In genomic region chr4:1984406-1985191, GRCh38 we compare ENCODE assay signal across 10 cellular contexts. TPM values are rescaled to one million over a fixed set of nuclear protein-coding genes. Genes with fewer than 3 reads are reported as not detected.
DNase-seq lines count a peak whose midpoint lies in the region; ATAC-seq, FAIRE-seq and TF ChIP-seq lines count a peak whose summit lies in the region.
"Had no signal": no experiment of that assay in that cellular context is flagged by ENCODE, and none has a peak within 500 bp of the region (broad histone marks: within the 10 kb centered on the region; RNA-seq: fewer than 3 reads in every experiment).

No MANE protein-coding gene starts in this region.

- H3K27me3 ChIP-seq in A673 (replicated peaks; ENCODE audit: insufficient read depth, low read depth, low read length, poor library complexity) (no peaks in the 10 kb centered on the region), SK-N-SH (ENCODE audit: insufficient read depth) (no peaks in the 10 kb centered on the region), HepG2 (ENCODE audit: control insufficient read depth in 1 of 2, insufficient read depth in 2 of 2, low read length in 2 of 2) (no peaks in the 10 kb centered on the region)

- no peaks in the 10 kb centered on the region for H3K4me1 Mint-ChIP-seq in CD14-positive monocyte

- no peak overlapping the region for H3K4me3 Mint-ChIP-seq in CD14-positive monocyte

- TF ChIP-seq EP300 in SK-N-SH (IDR thresholded peaks at IDR 0.05; ENCODE audit: borderline replicate concordance in 1 of 2, low read depth in 1 of 2, low read length in 1 of 2), result peak in 1 of 2 experiments; percentile 50; a peak in 2 of 4 replicates
- TF ChIP-seq EP300 in HepG2 (IDR thresholded peaks at IDR 0.05; ENCODE audit: low read depth in 2 of 2, low read length in 2 of 2), result no peak
- TF ChIP-seq EP300 in HepG2 (CRISPR knock-in tag; IDR thresholded peaks at IDR 0.05; ENCODE audit: borderline replicate concordance), result no peak

- H3K9me2 ChIP-seq in SK-N-SH, result no peaks in the 10 kb centered on the region

- TF ChIP-seq POLR2A in HepG2 (IDR thresholded peaks at IDR 0.05; ENCODE audit: insufficient read depth in 1 of 2, low read depth in 2 of 2, low read length in 2 of 2), result no peak

- H3K79me2 ChIP-seq in SK-N-SH (ENCODE audit: insufficient read depth), result no peaks in the 10 kb centered on the region
- H3K79me2 ChIP-seq in HepG2 (ENCODE audit: insufficient read depth, low read length), result no peaks in the 10 kb centered on the region

- no TSS peak for BruUV-seq in A673 (replicated peaks; lab: Mats Ljungman, UMichigan)
- no TSS peak for BruUV-seq in HepG2 (replicated peaks; lab: Mats Ljungman, UMichigan)

- peak overlapping the region in 1 of 7 donors; percentile 8 for H3K27ac Mint-ChIP-seq in CD14-positive monocyte

- no peak overlapping the region for H3K9ac ChIP-seq in SK-N-SH
- H3K9ac ChIP-seq in HepG2 (ENCODE audit: insufficient read depth, low read depth, low read length), result no peak overlapping the region

- intact Hi-C loops in A673 (cut with micrococcal nuclease; ENCODE audit: unreplicated experiment), result no loop called here
- intact Hi-C loops in CD14-positive monocyte (cut with micrococcal nuclease), result no loop called here
- intact Hi-C loops in HepG2 (cut with micrococcal nuclease; ENCODE audit: unreplicated experiment), result no loop called here

- peaks cover 0 to 3% (median 0%) of the 10 kb centered on the region in 7 donors for H3K9me3 Mint-ChIP-seq in CD14-positive monocyte

- TF ChIP-seq CTCF in A673 (conservative IDR thresholded peaks at IDR 0.05; ENCODE audit: low read depth, low read length) (no peak), CD14-positive monocyte (IDR thresholded peaks at IDR 0.05) (no peak), SK-N-SH (IDR thresholded peaks at IDR 0.05) (no peak), HepG2 (CRISPR knock-in tag; IDR thresholded peaks at IDR 0.05) (no peak)

- no peak for FAIRE-seq in HepG2 (lab: Jason Lieb, UNC)

- no peak overlapping the region for H3K4me2 ChIP-seq in SK-N-SH
- no peak overlapping the region for H3K4me2 ChIP-seq in HepG2 (ENCODE audit: low read depth, low read length)

- DNase-seq in A673 (ENCODE audit: low spot score), result peak; percentile 34
- peak; percentile 41 for DNase-seq in CD14-positive monocyte (ENCODE audit: low spot score)
- peak; percentile 92 for DNase-seq in SK-N-SH
- no peak for DNase-seq in HepG2 (ENCODE audit: low spot score)
- DNase-seq in HPDE6-E6E7 (ENCODE audit: extremely low spot score), result no peak
- DNase-seq in NCI-H1092 treated with DMSO at 0.1 percent for 48 hours (lab: John Stamatoyannopoulos, UW), result no peak
- DNase-seq: mucosa of descending colon, NCI-H2227 treated with DMSO at 0.1 percent for 48 hours had no signal

- H3K4me3 ChIP-seq in A673 (ENCODE audit: low read depth, low read length, poor library complexity, severe bottlenecking) (no peak overlapping the region), SK-N-SH (ENCODE audit: low read depth in 2 of 2, low read length in 1 of 2) (no peak overlapping the region), HepG2 (replicated peaks in 1 of 3; ENCODE audit: insufficient read depth in 1 of 3, low read depth in 2 of 3, low read length in 3 of 3) (no peak overlapping the region)
- H3K4me3 ChIP-seq: mucosa of descending colon had no signal

- WGBS in SK-N-SH (ENCODE audit: low lambda C conversion rate), result 85% methylated on average over 15 of the region's 27 CpGs
- WGBS in HepG2 (ENCODE audit: low lambda C conversion rate), result over 99% methylated on average over 23 of the region's 27 CpGs

- H2AFZ ChIP-seq in SK-N-SH (ENCODE audit: low read depth), result no peak overlapping the region
- no peak overlapping the region for H2AFZ ChIP-seq in HepG2 (ENCODE audit: low read length)

- peaks cover 76 to 98% of the 10 kb centered on the region in 2 donors for H3K36me3 Mint-ChIP-seq in CD14-positive monocyte

- no peaks in the 10 kb centered on the region for H3K27me3 Mint-ChIP-seq in CD14-positive monocyte (ENCODE audit: low read depth in 3 of 3)

- H3K4me1 ChIP-seq in A673 (ENCODE audit: insufficient read depth, low read length, poor library complexity, severe bottlenecking) (peaks cover 3% of the 10 kb centered on the region), SK-N-SH (ENCODE audit: control insufficient read depth in 1 of 2, insufficient read depth in 2 of 2, low read depth in 1 of 2, low read length in 1 of 2) (peaks cover 0 to 24% of the 10 kb centered on the region in 2 experiments; a peak in 1 of 4 replicates), HepG2 (ENCODE audit: insufficient read depth, low read length) (no peaks in the 10 kb centered on the region)

- ATAC-seq in HepG2, result no peak; the same call in 2 of the 3 replicates
- no peak for ATAC-seq in GM21526 (IDR thresholded peaks at IDR 0.05; ENCODE audit: low FRiP score, unreplicated experiment)
- no peak for ATAC-seq in GM19324 (IDR thresholded peaks at IDR 0.05; ENCODE audit: low FRiP score, unreplicated experiment)
- ATAC-seq: mucosa of descending colon had no signal

- H3K36me3 ChIP-seq in A673 (ENCODE audit: insufficient read depth, low read length, poor library complexity, severe bottlenecking) (peaks cover 91% of the 10 kb centered on the region), SK-N-SH (replicated peaks in 1 of 2; ENCODE audit: control insufficient read depth in 1 of 2, insufficient read depth in 2 of 2, low read length in 1 of 2) (peaks cover 24 to 84% of the 10 kb centered on the region in 2 experiments), HepG2 (replicated peaks in 1 of 2; ENCODE audit: control insufficient read depth in 1 of 2, insufficient read depth in 2 of 2, low read length in 2 of 2) (peaks cover 36 to 78% of the 10 kb centered on the region in 2 experiments)

- CTCF ChIA-PET in A673 (lab: Charles Lee), result no interaction called here
- CTCF ChIA-PET in SK-N-SH (lab: Yijun Ruan, JAX), result interaction anchor here (0.6 to 1.0 kb wide), 5 partner anchors 10 to 85 kb away, joined by 3 to 4 read pairs (median 3); no protein-coding TSS in a partner anchor
- CTCF ChIA-PET in HepG2 (lab: Yijun Ruan, JAX; ENCODE audit: low intra/inter-chr PET ratio, low total read pairs), result no interaction called here

- TF ChIP-seq RAD21 in SK-N-SH (IDR thresholded peaks at IDR 0.05; ENCODE audit: low read length) (0 out of 2 replicates have a peak, but pooled peaks have one; percentile 8), HepG2 (CRISPR knock-in tag; IDR thresholded peaks at IDR 0.05) (no peak)

- H3F3A ChIP-seq in SK-N-SH (replicated peaks; ENCODE audit: insufficient read depth), result peaks cover 25% of the 10 kb centered on the region

- no peaks in the 10 kb centered on the region for H3K9me3 ChIP-seq in A673 (ENCODE audit: low read depth, low read length, poor library complexity, severe bottlenecking)
- no peaks in the 10 kb centered on the region for H3K9me3 ChIP-seq in SK-N-SH
- no peaks in the 10 kb centered on the region for H3K9me3 ChIP-seq in HepG2 (ENCODE audit: low read length)
- H3K9me3 ChIP-seq: mucosa of descending colon had no signal

- POLR2A ChIA-PET in A673 (lab: Charles Lee; ENCODE audit: low non-redundant PET), result no interaction called here
- POLR2A ChIA-PET in SK-N-SH (lab: Yijun Ruan, JAX), result interaction anchor here (1.2 to 1.8 kb wide), 2 partner anchors 24 to 33 kb away, joined by 4 to 6 read pairs; partner anchors contain the start of gene NELFA
- POLR2A ChIA-PET in HepG2 (lab: Yijun Ruan, JAX), result no interaction called here

- no peaks in the 10 kb centered on the region for H4K20me1 ChIP-seq in SK-N-SH (ENCODE audit: insufficient read depth)
- H4K20me1 ChIP-seq in HepG2 (ENCODE audit: insufficient read depth, low read length), result peaks cover 6% of the 10 kb centered on the region; the same call in 1 of the 2 replicates

- H3K27ac ChIP-seq in A673 (ENCODE audit: low read depth, low read length, poor library complexity, severe bottlenecking) (no peak overlapping the region), SK-N-SH (ENCODE audit: low read depth in 2 of 2, low read length in 1 of 2) (peak overlapping the region; percentile 3 to 96; a peak in 2 of 4 replicates), HepG2 (ENCODE audit: extremely low read length, insufficient read depth, low read length) (no peak overlapping the region)

- in situ Hi-C loops in HepG2 (cut with HindIII; ENCODE audit: extremely low pct_ligation_motif_present, low pct_unique_long_range_greater_than_20kb), result no loop called here

TF ChIP-seq in SK-N-SH, 30 proteins besides CTCF, POLR2A, EP300 and RAD21 (continues in another document):
- TF ChIP-seq CHD2 (IDR thresholded peaks at IDR 0.05; ENCODE audit: low read length, partially characterized antibody) (no peak), RCOR1 (IDR thresholded peaks at IDR 0.05; ENCODE audit: low read length) (no peak)

RNA-seq across cellular contexts. Expression of gene NELFA, which starts 24.2 kb away (rescaled TPM):
- total RNA-seq in A673 (2021) (58.3 and 59.3 TPM in 2 replicates), HepG2 (2016; rRNA removed; fragmentation: Illumina TruSeq; extraction: Trizol) (11.4 and 18.5 TPM in 2 replicates)
- polyA plus RNA-seq in CD14-positive monocyte (10 to 100 TPM; 10.0 to 10.5 TPM), SK-N-SH (2012; rRNA removed) (17.3 and 26.8 TPM in 2 replicates), HepG2 (2011; rRNA removed) (13.3 and 14.6 TPM in 2 replicates)
- 12.3 and 17.5 TPM in 2 replicates for polyA plus RNA-seq in SK-N-SH (2012; cell fraction: cytosol; rRNA removed)
- polyA plus RNA-seq in SK-N-SH (2012; cell fraction: nucleus; rRNA removed), result 46.8 and 63.7 TPM in 2 replicates
- 11.0 and 11.5 TPM in 2 replicates for total RNA-seq in HepG2 (2016; cell fraction: cytosol; rRNA removed; fragmentation: Illumina TruSeq; extraction: Trizol; ENCODE audit: low read depth)
- 10.3 and 19.4 TPM in 2 replicates for total RNA-seq in HepG2 (2016; cell fraction: insoluble cytoplasmic fraction; rRNA removed; fragmentation: Illumina TruSeq; extraction: Trizol)
- 15.4 and 15.7 TPM in 2 replicates for total RNA-seq in HepG2 (2016; cell fraction: membrane; rRNA removed; fragmentation: Illumina TruSeq; extraction: Trizol)
- 15.3 and 18.5 TPM in 2 replicates for total RNA-seq in HepG2 (2016; cell fraction: nucleus; rRNA removed; fragmentation: Illumina TruSeq; extraction: Trizol)
- polyA plus RNA-seq in HepG2 (2011; cell fraction: cytosol; rRNA removed), result 6.5 and 13.6 TPM in 2 replicates
- 45.3 and 58.0 TPM in 2 replicates for polyA plus RNA-seq in HepG2 (2011; cell fraction: nucleus; rRNA removed)
- polyA plus RNA-seq in HepG2 (2012), result 16.5 and 18.9 TPM in 2 replicates
- polyA plus RNA-seq in HepG2 (2016; cell fraction: cytosol; fragmentation: Illumina TruSeq; extraction: Trizol; ENCODE audit: low read depth), result 6.0 and 6.9 TPM in 2 replicates
- polyA plus RNA-seq in HepG2 (2016; cell fraction: insoluble cytoplasmic fraction; fragmentation: Illumina TruSeq; extraction: Trizol; ENCODE audit: low read depth), result 18.4 and 25.2 TPM in 2 replicates
- polyA plus RNA-seq in HepG2 (2016; cell fraction: membrane; fragmentation: Illumina TruSeq; extraction: Trizol; ENCODE audit: low read depth), result 9.2 and 10.2 TPM in 2 replicates
- polyA plus RNA-seq in HepG2 (2016; cell fraction: nucleus; fragmentation: Illumina TruSeq; extraction: Trizol; ENCODE audit: insufficient read depth, low read depth), result 43.4 and 47.9 TPM in 2 replicates
- polyA minus RNA-seq in HepG2 (2011; rRNA and poly(A)+ RNA removed; ENCODE audit: low replicate concordance), result 8.8 and 40.6 TPM in 2 replicates
- polyA minus RNA-seq in HepG2 (2011; cell fraction: cytosol; rRNA and poly(A)+ RNA removed), result 11.3 and 19.9 TPM in 2 replicates
- polyA minus RNA-seq in HepG2 (2011; cell fraction: nucleus; rRNA and poly(A)+ RNA removed), result 29.0 and 37.0 TPM in 2 replicates

Comparison
In these comparisons a context has a peak if more than half of its experiments do, and no peak if none do; other contexts are left out.
1. DNase-seq: peak in A673 (single experiment), CD14-positive monocyte (single experiment) and SK-N-SH (single experiment); none in HepG2 (single experiment), HPDE6-E6E7 (single experiment) and NCI-H1092 treated with DMSO at 0.1 percent for 48 hours (single experiment).
2. H3K27ac ChIP-seq: peak in SK-N-SH (2 of 2); none in A673 (single experiment) and HepG2 (single experiment).